ENCODE assay signal across 17 cellular contexts in the genomic region with DNA sequence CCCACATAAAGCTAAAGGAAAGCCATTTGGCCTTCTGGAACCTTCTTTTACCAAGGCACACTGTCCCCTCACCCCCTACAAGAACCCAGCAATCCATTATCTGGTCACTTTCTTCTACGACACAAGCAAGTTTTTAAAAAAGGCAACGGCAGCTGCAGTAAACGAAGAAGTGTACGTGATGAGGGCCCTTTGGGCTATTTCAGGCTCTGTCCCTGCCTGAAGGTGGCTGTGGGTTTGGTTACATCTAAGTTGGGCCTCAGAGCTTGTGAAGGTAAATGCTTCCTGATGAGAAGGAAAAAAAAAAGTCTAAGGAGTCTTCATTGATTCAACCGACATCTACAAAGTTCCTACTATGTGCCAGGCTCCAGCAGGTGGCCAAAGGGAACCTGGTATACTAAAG. TPM values are rescaled to one million over a fixed set of nuclear protein-coding genes. Genes with fewer than 3 reads are reported as not detected.
A peak's percentile ranks its signal among the peaks of the same experiment; 100 is the strongest.
DNase-seq lines count a peak whose midpoint lies in the region; ATAC-seq, FAIRE-seq and TF ChIP-seq lines count a peak whose summit lies in the region.
"Had no signal": no experiment of that assay in that cellular context is flagged by ENCODE, and none has a peak within 500 bp of the region (broad histone marks: within the 10 kb centered on the region; RNA-seq: fewer than 3 reads in every experiment).

No MANE protein-coding gene starts in this region.

- H2BK12ac ChIP-seq in H1 (ENCODE audit: low read depth, low read length) = no peak overlapping the region

- no peak overlapping the region for H2BK20ac ChIP-seq in H1 (ENCODE audit: low read length)

- ATAC-seq in activated CD8-positive, alpha-beta T cell treated with anti-CD3 and anti-CD28 coated beads, Interleukin-2, amount 10 ng/mL, durations not matched to agents 7 days and 5 days = no peak
- ATAC-seq in GM18519 (IDR thresholded peaks at IDR 0.05; ENCODE audit: low FRiP score, unreplicated experiment) = no peak
- ATAC-seq: A549, HepG2 had no signal

- H3K27ac ChIP-seq in DOHH2 (ENCODE audit: low read depth, low read length) (peak overlapping the region; percentile 83), Karpas-422 (ENCODE audit: low read length) (peak overlapping the region; percentile 64), H1 (ENCODE audit: low read depth, low read length) (no peak overlapping the region), skeletal muscle tissue (ENCODE audit: low read depth, low read length) (peak overlapping the region; percentile 34), neural progenitor cell (no peak overlapping the region)
- H3K27ac ChIP-seq: A549 had no signal

- no peak for FAIRE-seq in H1 (lab: Jason Lieb, UNC)
- FAIRE-seq: A549, HepG2 had no signal

- no peak overlapping the region for H4K5ac ChIP-seq in H1 (ENCODE audit: insufficient read length, low read depth, low read length)

- no peaks in the 10 kb centered on the region for H3K27me3 ChIP-seq in DOHH2 (ENCODE audit: control insufficient read depth, low read length)
- H3K27me3 ChIP-seq in Karpas-422 (ENCODE audit: low read length) = no peaks in the 10 kb centered on the region
- no peaks in the 10 kb centered on the region for H3K27me3 ChIP-seq in H1 (replicated peaks in 1 of 4; ENCODE audit: control insufficient read depth in 3 of 4, extremely low read depth in 1 of 4, insufficient read depth in 3 of 4, low read length in 3 of 4)
- no peaks in the 10 kb centered on the region for H3K27me3 ChIP-seq in skeletal muscle tissue (ENCODE audit: control insufficient read depth in 3 of 3, insufficient read depth in 3 of 3, low read length in 3 of 3)
- H3K27me3 ChIP-seq in neural progenitor cell = no peaks in the 10 kb centered on the region

- H3K9ac ChIP-seq in Karpas-422 (ENCODE audit: low read length) (no peak overlapping the region), H1 (replicated peaks in 1 of 4; ENCODE audit: extremely low read depth in 1 of 4, low read depth in 3 of 4, low read length in 3 of 4) (no peak overlapping the region), skeletal muscle tissue (ENCODE audit: low read depth in 1 of 3, low read length in 3 of 3) (no peak overlapping the region), neural progenitor cell (no peak overlapping the region)

- H2BK120ac ChIP-seq in H1 (replicated peaks; ENCODE audit: low read depth, low read length) = no peak overlapping the region

- H4K91ac ChIP-seq in H1 (replicated peaks; ENCODE audit: insufficient read length, low read length) = no peak overlapping the region

- no peak overlapping the region for H4K8ac ChIP-seq in H1 (ENCODE audit: extremely low read depth, insufficient read depth, low read length)

- H3K4me1 ChIP-seq in DOHH2 (ENCODE audit: control insufficient read depth, low read length) = peaks cover 87% of the 10 kb centered on the region
- H3K4me1 ChIP-seq in Karpas-422 (ENCODE audit: low read length) = peaks cover 54% of the 10 kb centered on the region
- H3K4me1 ChIP-seq in H1 (replicated peaks in 1 of 4; ENCODE audit: control insufficient read depth in 3 of 4, insufficient read depth in 4 of 4, low read length in 3 of 4) = peaks cover 0 to 14% (median 13%) of the 10 kb centered on the region in 4 experiments; a peak in 4 of 7 replicates
- H3K4me1 ChIP-seq in skeletal muscle tissue (ENCODE audit: control insufficient read depth in 3 of 3, insufficient read depth in 3 of 3, low read length in 3 of 3) = peaks cover 5 to 17% (median 15%) of the 10 kb centered on the region in 3 donors
- H3K4me1 ChIP-seq in neural progenitor cell = peaks cover 15% of the 10 kb centered on the region
- H3K4me1 ChIP-seq: A549, HAP-1 had no signal

- H3K9me3 ChIP-seq in DOHH2 (ENCODE audit: control insufficient read depth, insufficient read depth, low read length) = no peaks in the 10 kb centered on the region
- no peaks in the 10 kb centered on the region for H3K9me3 ChIP-seq in Karpas-422 (ENCODE audit: low read length)
- H3K9me3 ChIP-seq in H1 (ENCODE audit: insufficient read depth in 2 of 2, low read depth in 1 of 2, low read length in 1 of 2) = no peaks in the 10 kb centered on the region
- peaks cover 0 to 3% (median 2%) of the 10 kb centered on the region in 3 donors for H3K9me3 ChIP-seq in skeletal muscle tissue (ENCODE audit: control insufficient read depth in 3 of 3, low read length in 3 of 3)
- H3K9me3 ChIP-seq in neural progenitor cell (ENCODE audit: low read depth) = no peaks in the 10 kb centered on the region
- H3K9me3 ChIP-seq: HAP-1 had no signal

- H3K4me3 ChIP-seq in DOHH2 (ENCODE audit: low read length) = peak overlapping the region; percentile 68
- H3K4me3 ChIP-seq in Karpas-422 (ENCODE audit: low read length) = no peak overlapping the region
- no peak overlapping the region for H3K4me3 ChIP-seq in H1 (ENCODE audit: extremely low read depth in 1 of 4, insufficient read depth in 2 of 4, low read depth in 3 of 4, low read length in 4 of 4)
- H3K4me3 ChIP-seq in skeletal muscle tissue (ENCODE audit: low read length in 3 of 3) = no peak overlapping the region
- no peak overlapping the region for H3K4me3 ChIP-seq in neural progenitor cell
- H3K4me3 ChIP-seq: A549, HAP-1 had no signal

- CTCF ChIA-PET in H1 (lab: Charles Lee; ENCODE audit: partially characterized antibody) = interaction anchor here (0.6 to 1.0 kb wide), 2 partner anchors 19 to 32 kb away, joined by 3 to 4 read pairs; no protein-coding TSS in a partner anchor
- CTCF ChIA-PET in activated CD8-positive, alpha-beta T cell treated with anti-CD3 and anti-CD28 coated beads, Interleukin-2, amount 10 ng/mL, durations not matched to agents 7 days and 5 days (lab: Charles Lee) = no interaction called here

- no peak for TF ChIP-seq POLR2A in H1 (IDR thresholded peaks at IDR 0.05; ENCODE audit: control extremely low read depth in 1 of 2, low read depth in 2 of 2, low read length in 2 of 2)

- H3K4me1 Mint-ChIP-seq in neural progenitor cell = peaks cover 10% of the 10 kb centered on the region
- peaks cover 42% of the 10 kb centered on the region for H3K4me1 Mint-ChIP-seq in activated CD8-positive, alpha-beta T cell treated with anti-CD3 and anti-CD28 coated beads, Interleukin-2, amount 10 ng/mL, durations not matched to agents 7 days and 5 days (ENCODE audit: low read depth)

- H3K27ac Mint-ChIP-seq in neural progenitor cell = no peak overlapping the region
- no peak overlapping the region for H3K27ac Mint-ChIP-seq in activated CD8-positive, alpha-beta T cell treated with anti-CD3 and anti-CD28 coated beads, Interleukin-2, amount 10 ng/mL, durations not matched to agents 7 days and 5 days
- H3K27ac Mint-ChIP-seq: CD14-positive monocyte had no signal

- POLR2A ChIA-PET in H1 (lab: Charles Lee; ENCODE audit: partially characterized antibody) = interaction anchor here (0.8 kb wide), 1 partner anchor 32 kb away, joined by 3 read pairs; no protein-coding TSS in a partner anchor
- POLR2A ChIA-PET in activated CD8-positive, alpha-beta T cell treated with anti-CD3 and anti-CD28 coated beads, Interleukin-2, amount 10 ng/mL, durations not matched to agents 7 days and 5 days (lab: Charles Lee) = no interaction called here

- H4K20me1 ChIP-seq in DOHH2 (ENCODE audit: control insufficient read depth, insufficient read depth, low read depth, low read length) (no peaks in the 10 kb centered on the region), Karpas-422 (ENCODE audit: insufficient read depth, low read depth, low read length) (peaks cover 14% of the 10 kb centered on the region; the same call in 1 of the 2 replicates), H1 (replicated peaks in 1 of 2; ENCODE audit: control insufficient read depth in 1 of 2, insufficient read depth in 2 of 2, low read length in 2 of 2) (peaks cover 0 to 4% of the 10 kb centered on the region in 2 experiments), neural progenitor cell (ENCODE audit: low read depth) (peaks cover 18% of the 10 kb centered on the region)

- H3K23ac ChIP-seq in H1 (ENCODE audit: insufficient read length) = no peak overlapping the region

- H3K9me2 ChIP-seq in DOHH2 (replicated peaks; ENCODE audit: control insufficient read depth, low read length) (no peaks in the 10 kb centered on the region), Karpas-422 (replicated peaks; ENCODE audit: insufficient read depth, low read length) (no peaks in the 10 kb centered on the region)

- TF ChIP-seq CTCF in DOHH2 (IDR thresholded peaks at IDR 0.05; ENCODE audit: low read depth, low read length, poor library complexity, severe bottlenecking) (no peak), H1 (IDR thresholded peaks at IDR 0.05; ENCODE audit: control extremely low read depth in 1 of 3, insufficient read depth in 1 of 3, low read depth in 1 of 3, low read length in 3 of 3) (no peak), neural progenitor cell (IDR thresholded peaks at IDR 0.05) (no peak)

- H3K4me2 ChIP-seq in DOHH2 (ENCODE audit: low read length) (peak overlapping the region; percentile 90), Karpas-422 (ENCODE audit: low read depth, low read length, poor library complexity, severe bottlenecking) (peak overlapping the region; percentile 28), H1 (ENCODE audit: insufficient read depth in 1 of 2, low read depth in 2 of 2, low read length in 2 of 2) (no peak overlapping the region), neural progenitor cell (no peak overlapping the region)
- H3K4me2 ChIP-seq: A549 had no signal

- TF ChIP-seq RAD21 in H1 (IDR thresholded peaks at IDR 0.05 in 1 of 2, conservative IDR thresholded peaks at IDR 0.05 in 1 of 2; ENCODE audit: low read depth in 2 of 2, low read length in 2 of 2) = no peak

- no peaks in the 10 kb centered on the region for H3K23me2 ChIP-seq in H1 (ENCODE audit: low read depth, low read length)

- H3K4ac ChIP-seq in H1 (replicated peaks; ENCODE audit: insufficient read length, low read depth, low read length) = no peak overlapping the region

- H3K36me3 Mint-ChIP-seq in neural progenitor cell = peaks cover 5% of the 10 kb centered on the region
- H3K36me3 Mint-ChIP-seq in activated CD8-positive, alpha-beta T cell treated with anti-CD3 and anti-CD28 coated beads, Interleukin-2, amount 10 ng/mL, durations not matched to agents 7 days and 5 days (ENCODE audit: low read depth) = peaks cover 87% of the 10 kb centered on the region

- H3K56ac ChIP-seq in H1 (replicated peaks; ENCODE audit: insufficient read length, low read depth, low read length) = no peak overlapping the region

- H2AFZ ChIP-seq in Karpas-422 (ENCODE audit: low read length) (no peak overlapping the region), H1 (ENCODE audit: low read length) (no peak overlapping the region), neural progenitor cell (replicated peaks) (no peak overlapping the region)

- H3K27me3 Mint-ChIP-seq in neural progenitor cell (ENCODE audit: insufficient read depth, low read depth) = peaks cover 9% of the 10 kb centered on the region
- no peaks in the 10 kb centered on the region for H3K27me3 Mint-ChIP-seq in activated CD8-positive, alpha-beta T cell treated with anti-CD3 and anti-CD28 coated beads, Interleukin-2, amount 10 ng/mL, durations not matched to agents 7 days and 5 days (ENCODE audit: low read depth)
- H3K27me3 Mint-ChIP-seq: CD4-positive, alpha-beta memory T cell had no signal

- no peak overlapping the region for H2BK5ac ChIP-seq in H1 (ENCODE audit: low read depth, low read length)

- H3K9me3 Mint-ChIP-seq in neural progenitor cell = no peaks in the 10 kb centered on the region
- H3K9me3 Mint-ChIP-seq in activated CD8-positive, alpha-beta T cell treated with anti-CD3 and anti-CD28 coated beads, Interleukin-2, amount 10 ng/mL, durations not matched to agents 7 days and 5 days (ENCODE audit: insufficient read depth) = no peaks in the 10 kb centered on the region
- H3K9me3 Mint-ChIP-seq: CD14-positive monocyte; CD4-positive, alpha-beta memory T cell had no signal

- H2BK15ac ChIP-seq in H1 (ENCODE audit: low read length) = no peak overlapping the region

- H3K79me2 ChIP-seq in DOHH2 (ENCODE audit: control insufficient read depth, low read length) = peaks cover 70% of the 10 kb centered on the region
- H3K79me2 ChIP-seq in Karpas-422 (ENCODE audit: low read length) = peaks cover 3% of the 10 kb centered on the region; the same call in 1 of the 2 replicates
- H3K79me2 ChIP-seq in H1 (ENCODE audit: control insufficient read depth in 1 of 2, insufficient read depth in 2 of 2, low read length in 2 of 2) = peaks cover 0 to 22% of the 10 kb centered on the region in 2 experiments; a peak in 2 of 4 replicates
- H3K79me2 ChIP-seq in neural progenitor cell (ENCODE audit: low read depth) = no peaks in the 10 kb centered on the region

- H3K18ac ChIP-seq in H1 (ENCODE audit: extremely low read depth, low read length) = no peak overlapping the region

- no peak overlapping the region for H3K14ac ChIP-seq in H1 (ENCODE audit: insufficient read length)

- H3K79me1 ChIP-seq in H1 (ENCODE audit: low read depth, low read length) = peaks cover 5% of the 10 kb centered on the region

- H3K36me3 ChIP-seq in DOHH2 (ENCODE audit: control insufficient read depth, low read length) (peaks cover 3% of the 10 kb centered on the region; the same call in 1 of the 2 replicates), Karpas-422 (ENCODE audit: insufficient read depth, low read length) (no peaks in the 10 kb centered on the region), H1 (ENCODE audit: control insufficient read depth in 2 of 4, insufficient read depth in 4 of 4, low read length in 3 of 4) (no peaks in the 10 kb centered on the region), skeletal muscle tissue (ENCODE audit: control insufficient read depth in 3 of 3, insufficient read depth in 3 of 3, low read length in 3 of 3) (no peaks in the 10 kb centered on the region), neural progenitor cell (no peaks in the 10 kb centered on the region)
- H3K36me3 ChIP-seq: HAP-1 had no signal

- H3F3A ChIP-seq in DOHH2 (ENCODE audit: control insufficient read depth, insufficient read depth) (peaks cover 24% of the 10 kb centered on the region), neural progenitor cell (ENCODE audit: low read depth) (peaks cover 21% of the 10 kb centered on the region)

- H2AK5ac ChIP-seq in H1 (ENCODE audit: low read depth, low read length) = 0 out of 2 replicates have a peak overlapping the region, but pooled peaks have one; percentile 1

- no peak for TF ChIP-seq EP300 in H1 (IDR thresholded peaks at IDR 0.05; ENCODE audit: borderline replicate concordance in 1 of 2, low read depth in 2 of 2, low read length in 2 of 2)

- no peak overlapping the region for H3K4me3 Mint-ChIP-seq in neural progenitor cell
- H3K4me3 Mint-ChIP-seq in activated CD8-positive, alpha-beta T cell treated with anti-CD3 and anti-CD28 coated beads, Interleukin-2, amount 10 ng/mL, durations not matched to agents 7 days and 5 days = no peak overlapping the region
- H3K4me3 Mint-ChIP-seq: CD14-positive monocyte; CD4-positive, alpha-beta memory T cell; IgD-negative memory B cell had no signal

- 95% methylated on average over 5 of the region's 5 CpGs; no CpG with 5 or more reads in 1 of the 2 experiments for WGBS in H1 (ENCODE audit: extremely low coverage in 1 of 2, insufficient coverage in 1 of 2, insufficient read length in 1 of 2, insufficient replicate concordance in 2 of 2, low coverage in 1 of 2, low lambda C conversion rate in 2 of 2, missing lambda C conversion rate in 1 of 2), 2 experiments

- no peak for DNase-seq in Karpas-422
- no peak for DNase-seq in H1 (ENCODE audit: low read depth in 1 of 2, low spot score in 2 of 2)
- DNase-seq in neural progenitor cell (ENCODE audit: low spot score) = no peak
- no peak for DNase-seq in activated CD8-positive, alpha-beta T cell treated with anti-CD3 and anti-CD28 coated beads, Interleukin-2, amount 10 ng/mL, durations not matched to agents 7 days and 5 days
- DNase-seq: AML-193; CD4-positive, alpha-beta memory T cell; DMS153; DMS79; GF-D8 had no signal

RNA-seq across cellular contexts. Expression of gene XYLT1, which starts 35.4 kb away (rescaled TPM):
- total RNA-seq in Karpas-422 (2014; rRNA removed; shearing (Covaris generic); ENCODE audit: low replicate concordance) = 11.8 and 12.2 TPM in 2 replicates
- 22.1 and 25.4 TPM in 2 replicates for total RNA-seq in H1 (2021; fragmentation: NEBNext Ultra II Directional; extraction: Animal tissue kit (Norgen Biotek cat#: 25700))
- polyA plus RNA-seq in H1 (2011; rRNA removed) = 6.6 and 8.5 TPM in 2 replicates
- 7.4 TPM for polyA plus RNA-seq in H1 (2011; cell fraction: cytosol; rRNA removed)
- polyA plus RNA-seq in H1 (2011; cell fraction: nucleus; rRNA removed) = 22.6 TPM
- polyA plus RNA-seq in H1 (2012, experiment 1 of 2) = 7.1 to 10.2 TPM (median 9.6 TPM) in 4 replicates
- polyA plus RNA-seq in H1 (2012, experiment 2 of 2) = 3.5 TPM
- polyA plus RNA-seq in H1 (2013, experiment 1 of 2) = 10.9 TPM
- 11.8 TPM for polyA plus RNA-seq in H1 (2013, experiment 2 of 2)
- polyA minus RNA-seq in H1 (2011; rRNA and poly(A)+ RNA removed) = 40.6 and 63.3 TPM in 2 replicates
- polyA minus RNA-seq in H1 (2011; cell fraction: cytosol; rRNA and poly(A)+ RNA removed) = 26.4 TPM
- 40.7 TPM for polyA minus RNA-seq in H1 (2011; cell fraction: nucleus; rRNA and poly(A)+ RNA removed)
- total RNA-seq in skeletal muscle tissue = 9.4 TPM
- total RNA-seq in neural progenitor cell (ENCODE audit: low replicate concordance) = 5.9 and 8.2 TPM in 2 replicates
- 10 to 100 TPM; 59.4 to 60.4 TPM for total RNA-seq in activated CD8-positive, alpha-beta T cell treated with anti-CD3 and anti-CD28 coated beads, Interleukin-2, amount 10 ng/mL, durations not matched to agents 7 days and 5 days
- total RNA-seq: HepG2 had no signal
- polyA plus RNA-seq: HepG2 had no signal

Comparison
In these comparisons a context has a peak if more than half of its experiments do, and no peak if none do; other contexts are left out.
1. H3K27ac ChIP-seq: peak in DOHH2 (single experiment), Karpas-422 (single experiment) and skeletal muscle tissue (single experiment); none in H1 (single experiment) and neural progenitor cell (single experiment).
2. H3K4me2 ChIP-seq: peak in DOHH2 (single experiment) and Karpas-422 (single experiment); none in H1 (0 of 2) and neural progenitor cell (single experiment).